Comparison of ENCODE assay signal across 11 cellular contexts in genomic region chr14:51676549-51676948, GRCh38. TPM values are rescaled to one million over a fixed set of nuclear protein-coding genes. Genes with fewer than 3 reads are reported as not detected.
A peak's percentile ranks its signal among the peaks of the same experiment; 100 is the strongest.
DNase-seq lines count a peak whose midpoint lies in the region; ATAC-seq and TF ChIP-seq lines count a peak whose summit lies in the region.
"Had no signal": no experiment of that assay in that cellular context is flagged by ENCODE, and none has a peak within 500 bp of the region (broad histone marks: within the 10 kb centered on the region; RNA-seq: fewer than 3 reads in every experiment).

No MANE protein-coding gene starts in this region.

- H3K9me3 Mint-ChIP-seq in activated CD4-positive, alpha-beta T cell treated with anti-CD3 and anti-CD28 coated beads for 36 hours (ENCODE audit: low read depth), result no peaks in the 10 kb centered on the region
- no peaks in the 10 kb centered on the region for H3K9me3 Mint-ChIP-seq in stimulated activated effector memory CD8-positive, alpha-beta T cell treated with anti-CD3 and anti-CD28 coated beads, Interleukin-12 subunit alpha, Interleukin-12 subunit beta, amount 100 ng/mL, for 72 hours
- H3K9me3 Mint-ChIP-seq: activated naive CD4-positive, alpha-beta T cell treated with anti-CD3 and anti-CD28 coated beads, Interleukin-2, amount 10 ng/mL, durations not matched to agents 7 days and 5 days had no signal

- H3K4me2 ChIP-seq in fibroblast of lung (ENCODE audit: extremely low read depth, insufficient read depth, low read length), result peak overlapping the region; percentile 41

- CTCF ChIA-PET in activated CD4-positive, alpha-beta T cell treated with anti-CD3 and anti-CD28 coated beads for 36 hours (lab: Charles Lee), result interaction anchor here (2.6 kb wide), 1 partner anchor 24 kb away, joined by 16 read pairs; the partner anchor contains the start of gene FRMD6

- intact Hi-C loops in activated CD4-positive, alpha-beta T cell treated with anti-CD3 and anti-CD28 coated beads for 36 hours (cut with DNase I, micrococcal nuclease), result loop anchor here (1.0 to 5.0 kb wide), 5 partner anchors 24 to 171 kb away; no protein-coding TSS in a partner anchor

- no peak overlapping the region for H3K27ac Mint-ChIP-seq in activated CD4-positive, alpha-beta T cell treated with anti-CD3 and anti-CD28 coated beads for 36 hours
- no peak overlapping the region for H3K27ac Mint-ChIP-seq in stimulated activated effector memory CD8-positive, alpha-beta T cell treated with anti-CD3 and anti-CD28 coated beads, Interleukin-12 subunit alpha, Interleukin-12 subunit beta, amount 100 ng/mL, for 72 hours
- H3K27ac Mint-ChIP-seq: activated naive CD4-positive, alpha-beta T cell treated with anti-CD3 and anti-CD28 coated beads, Interleukin-2, amount 10 ng/mL, durations not matched to agents 7 days and 5 days had no signal

- H3K4me1 Mint-ChIP-seq in activated CD4-positive, alpha-beta T cell treated with anti-CD3 and anti-CD28 coated beads for 36 hours, result peaks cover 18% of the 10 kb centered on the region
- peaks cover 6% of the 10 kb centered on the region for H3K4me1 Mint-ChIP-seq in stimulated activated effector memory CD8-positive, alpha-beta T cell treated with anti-CD3 and anti-CD28 coated beads, Interleukin-12 subunit alpha, Interleukin-12 subunit beta, amount 100 ng/mL, for 72 hours

- H3K36me3 Mint-ChIP-seq in activated CD4-positive, alpha-beta T cell treated with anti-CD3 and anti-CD28 coated beads for 36 hours (ENCODE audit: low read depth), result no peaks in the 10 kb centered on the region
- H3K36me3 Mint-ChIP-seq in stimulated activated effector memory CD8-positive, alpha-beta T cell treated with anti-CD3 and anti-CD28 coated beads, Interleukin-12 subunit alpha, Interleukin-12 subunit beta, amount 100 ng/mL, for 72 hours, result no peaks in the 10 kb centered on the region
- H3K36me3 Mint-ChIP-seq: activated naive CD4-positive, alpha-beta T cell treated with anti-CD3 and anti-CD28 coated beads, Interleukin-2, amount 10 ng/mL, durations not matched to agents 7 days and 5 days had no signal

- H3K27me3 ChIP-seq in fibroblast of lung (ENCODE audit: control insufficient read depth, insufficient read depth, low read length), result no peaks in the 10 kb centered on the region

- H3K79me2 ChIP-seq in fibroblast of lung (ENCODE audit: control insufficient read depth, insufficient read depth, low read length), result peaks cover 100% of the 10 kb centered on the region

- peaks cover 7% of the 10 kb centered on the region for H3K27me3 Mint-ChIP-seq in activated CD4-positive, alpha-beta T cell treated with anti-CD3 and anti-CD28 coated beads for 36 hours

- H3K27ac ChIP-seq in fibroblast of lung (ENCODE audit: insufficient read depth, low read length), result peak overlapping the region; percentile 58

- no peak overlapping the region for H3K9ac ChIP-seq in fibroblast of lung (ENCODE audit: insufficient read depth, low read length)

- H3K4me3 Mint-ChIP-seq in activated CD4-positive, alpha-beta T cell treated with anti-CD3 and anti-CD28 coated beads for 36 hours, result no peak overlapping the region
- H3K4me3 Mint-ChIP-seq in stimulated activated effector memory CD8-positive, alpha-beta T cell treated with anti-CD3 and anti-CD28 coated beads, Interleukin-12 subunit alpha, Interleukin-12 subunit beta, amount 100 ng/mL, for 72 hours, result no peak overlapping the region
- H3K4me3 Mint-ChIP-seq: activated naive CD4-positive, alpha-beta T cell treated with anti-CD3 and anti-CD28 coated beads, Interleukin-2, amount 10 ng/mL, durations not matched to agents 7 days and 5 days had no signal

- ATAC-seq in activated CD4-positive, alpha-beta T cell treated with anti-CD3 and anti-CD28 coated beads for 36 hours, result peak; percentile 96
- ATAC-seq in stimulated activated effector memory CD8-positive, alpha-beta T cell treated with anti-CD3 and anti-CD28 coated beads, Interleukin-12 subunit alpha, Interleukin-12 subunit beta, amount 100 ng/mL, for 72 hours, result peak; percentile 80
- ATAC-seq in HG03432 (IDR thresholded peaks at IDR 0.05; ENCODE audit: unreplicated experiment) (no peak), HG02938 (IDR thresholded peaks at IDR 0.05; ENCODE audit: unreplicated experiment) (no peak)

- no peak overlapping the region for H3K4me3 ChIP-seq in fibroblast of lung (replicated peaks in 1 of 4; ENCODE audit: control extremely low read depth in 1 of 4, insufficient read depth in 1 of 4, low read depth in 3 of 4, low read length in 4 of 4)

- peaks cover 22% of the 10 kb centered on the region for H3K4me1 ChIP-seq in fibroblast of lung (ENCODE audit: control insufficient read depth, extremely low read depth, insufficient read depth, low read length)

- in situ Hi-C loops in SK-MEL-5 (cut with HindIII; ENCODE audit: low pct_unique_long_range_greater_than_20kb, low sequenced_read_pairs), result no loop called here

- H4K20me1 ChIP-seq in fibroblast of lung (ENCODE audit: control insufficient read depth, extremely low read depth, insufficient read depth, low read length), result peaks cover 2% of the 10 kb centered on the region

- no peak for TF ChIP-seq CTCF in fibroblast of lung (conservative IDR thresholded peaks at IDR 0.05 in 1 of 2, IDR thresholded peaks at IDR 0.05 in 1 of 2; ENCODE audit: low read depth in 1 of 2, low read length in 2 of 2)

- no peak for DNase-seq in activated CD4-positive, alpha-beta T cell treated with anti-CD3 and anti-CD28 coated beads for 36 hours
- no peak for DNase-seq in activated CD4-positive, alpha-beta T cell treated with anti-CD3 and anti-CD28 coated beads for 48 hours
- DNase-seq in SK-MEL-5 (ENCODE audit: low read depth, low spot score) (peak; percentile 62), fibroblast of lung (ENCODE audit: low read depth in 2 of 2) (peak in 1 of 2 donors; percentile 66), SHP77 (lab: John Stamatoyannopoulos, UW) (no peak)
- no peak for DNase-seq in stimulated activated effector memory CD8-positive, alpha-beta T cell treated with anti-CD3 and anti-CD28 coated beads, Interleukin-12 subunit alpha, Interleukin-12 subunit beta, amount 100 ng/mL, for 72 hours (ENCODE audit: low spot score in 2 of 2)
- DNase-seq: activated naive CD4-positive, alpha-beta T cell treated with anti-CD3 and anti-CD28 coated beads, Interleukin-2, amount 10 ng/mL, durations not matched to agents 7 days and 5 days; NCI-H1417; posterior cingulate gyrus had no signal

- no peaks in the 10 kb centered on the region for H3K36me3 ChIP-seq in fibroblast of lung (ENCODE audit: control insufficient read depth, insufficient read depth, low read length)

- no peaks in the 10 kb centered on the region for H3K9me3 ChIP-seq in fibroblast of lung (ENCODE audit: control insufficient read depth, insufficient read depth, low read depth, low read length)

- no peak overlapping the region for H2AFZ ChIP-seq in fibroblast of lung (ENCODE audit: low read length)

- POLR2A ChIA-PET in activated CD4-positive, alpha-beta T cell treated with anti-CD3 and anti-CD28 coated beads for 36 hours (lab: Charles Lee), result no interaction called here

RNA-seq across cellular contexts. Expression of gene FRMD6, which starts 24.8 kb away (rescaled TPM):
- total RNA-seq in activated CD4-positive, alpha-beta T cell treated with anti-CD3 and anti-CD28 coated beads for 36 hours, result 1 to 10 TPM; 7.5 to 8.0 TPM
- total RNA-seq in SK-MEL-5 (2014; rRNA removed; shearing (Covaris generic)), result 45.5 and 46.0 TPM in 2 replicates
- 48.8 and 82.1 TPM in 2 replicates for polyA plus RNA-seq in SK-MEL-5 (2015; cell fraction: cytosol; rRNA removed)
- 62.1 and 88.2 TPM in 2 replicates for polyA plus RNA-seq in SK-MEL-5 (2015; cell fraction: nucleus; rRNA removed)
- 157 and 200 TPM in 2 replicates for total RNA-seq in fibroblast of lung
- polyA plus RNA-seq in fibroblast of lung, result 182 and 222 TPM in 2 replicates
- polyA plus RNA-seq in fibroblast of lung (2012), result 122 and 146 TPM in 2 replicates
- 173 and 186 TPM in 2 replicates for polyA minus RNA-seq in fibroblast of lung (ENCODE audit: low replicate concordance)

Comparison
In these comparisons a context has a peak if more than half of its experiments do, and no peak if none do; other contexts are left out.
1. ATAC-seq: peak in activated CD4-positive, alpha-beta T cell treated with anti-CD3 and anti-CD28 coated beads for 36 hours (single experiment) and stimulated activated effector memory CD8-positive, alpha-beta T cell treated with anti-CD3 and anti-CD28 coated beads, Interleukin-12 subunit alpha, Interleukin-12 subunit beta, amount 100 ng/mL, for 72 hours (single experiment); none in HG03432 (single experiment) and HG02938 (single experiment).